In the genomic region with DNA sequence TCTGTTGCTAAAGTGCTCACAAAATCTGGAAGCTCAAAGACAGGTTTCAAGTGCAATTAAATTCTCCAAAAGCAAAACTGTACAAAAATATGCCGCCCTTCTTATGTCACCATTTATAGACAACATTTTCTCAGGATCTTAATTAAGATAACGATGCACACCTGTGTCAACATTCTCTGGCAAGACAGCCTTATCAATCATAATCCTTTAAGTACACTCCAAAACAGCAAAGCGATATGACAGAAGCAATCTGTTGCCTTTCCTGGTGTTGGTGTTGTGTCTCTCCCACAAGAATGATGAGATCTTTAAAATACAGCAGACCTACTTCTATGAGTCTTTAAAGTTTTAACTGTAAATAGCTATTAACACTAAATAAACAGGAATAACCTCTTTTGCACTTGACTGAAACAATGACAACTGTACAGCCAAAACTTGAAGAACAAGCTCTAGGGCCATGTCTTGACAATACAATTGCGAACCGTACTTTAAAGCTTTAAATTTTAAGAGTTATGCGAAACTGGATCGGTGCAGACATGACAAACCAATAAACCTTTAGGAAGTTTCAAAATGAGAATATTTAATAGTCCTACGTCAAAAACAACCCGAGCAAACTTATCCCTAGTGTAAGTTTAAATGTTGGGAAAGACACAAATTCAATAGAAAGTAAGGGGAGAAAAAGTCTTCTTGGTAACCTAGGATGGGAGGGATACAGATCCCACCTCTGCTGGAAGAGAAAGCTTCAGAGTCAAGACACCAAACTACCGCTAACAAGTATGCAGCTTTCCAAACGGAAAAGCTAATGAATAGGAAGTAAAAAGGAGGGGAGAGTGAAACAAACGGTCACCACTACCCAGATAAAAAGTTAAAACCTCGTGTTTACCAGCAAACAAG, we compare ENCODE assay signal across 8 cellular contexts. TPM values are rescaled to one million over a fixed set of nuclear protein-coding genes. Genes with fewer than 3 reads are reported as not detected.
DNase-seq lines count a peak whose midpoint lies in the region; ATAC-seq and TF ChIP-seq lines count a peak whose summit lies in the region.

No MANE protein-coding gene starts in this region.

- ATAC-seq in sciatic nerve = no peak
- ATAC-seq in HG03097 (IDR thresholded peaks at IDR 0.05; ENCODE audit: low FRiP score, unreplicated experiment) = no peak
- ATAC-seq in esophagus mucosa = no peak
- ATAC-seq in HG03565 (IDR thresholded peaks at IDR 0.05; ENCODE audit: unreplicated experiment) = no peak

- DNase-seq in Caki2 (ENCODE audit: low read depth) (peak; percentile 16), NAMALWA (ENCODE audit: low spot score) (peak; percentile 32), astrocyte of the spinal cord (ENCODE audit: low read depth, low spot score) (peak; percentile 11), sciatic nerve (ENCODE audit: low spot score) (no peak)

- peak overlapping the region; percentile 87 to 88 (median 87) for H3K4me3 Mint-ChIP-seq in nephron

- peak overlapping the region in 1 of 3 experiments; percentile 60 for H3K27ac Mint-ChIP-seq in nephron

- H3K27me3 Mint-ChIP-seq in nephron (ENCODE audit: low read depth) = peaks cover 83% of the 10 kb centered on the region

- no peaks in the 10 kb centered on the region for H3K9me3 Mint-ChIP-seq in nephron

- H3K4me3 ChIP-seq in astrocyte of the spinal cord (ENCODE audit: low read depth, low read length) = peak overlapping the region; percentile 73

- in situ Hi-C loops in Caki2 (cut with HindIII; ENCODE audit: low pct_unique_long_range_greater_than_20kb, low sequenced_read_pairs) = no loop called here
- in situ Hi-C loops in astrocyte of the spinal cord (cut with HindIII; ENCODE audit: low sequenced_read_pairs) = loop anchor here (25.0 kb wide), 1 partner anchor 640 kb away; a partner anchor contains a TSS

- H3K36me3 Mint-ChIP-seq in nephron (ENCODE audit: low read depth) = peaks cover under 1% of the 10 kb centered on the region

- peaks cover 22% of the 10 kb centered on the region for H3K4me1 Mint-ChIP-seq in nephron

- TF ChIP-seq CTCF in astrocyte of the spinal cord (IDR thresholded peaks at IDR 0.05; ENCODE audit: low read depth, low read length) (no peak), nephron (IDR thresholded peaks at IDR 0.05; ENCODE audit: unreplicated experiment in 3 of 3) (no peak)

- intact Hi-C loops in sciatic nerve (cut with DNase I) = no loop called here

RNA-seq across cellular contexts. Expression of a gene that starts 3.3 kb away (rescaled TPM):
- total RNA-seq in Caki2 (2014; rRNA removed; shearing (Covaris generic); ENCODE audit: low replicate concordance) = 21.1 and 21.8 TPM in 2 replicates
- total RNA-seq in sciatic nerve (0.13 TPM), esophagus mucosa (7.5 TPM)
